In the genomic region with DNA sequence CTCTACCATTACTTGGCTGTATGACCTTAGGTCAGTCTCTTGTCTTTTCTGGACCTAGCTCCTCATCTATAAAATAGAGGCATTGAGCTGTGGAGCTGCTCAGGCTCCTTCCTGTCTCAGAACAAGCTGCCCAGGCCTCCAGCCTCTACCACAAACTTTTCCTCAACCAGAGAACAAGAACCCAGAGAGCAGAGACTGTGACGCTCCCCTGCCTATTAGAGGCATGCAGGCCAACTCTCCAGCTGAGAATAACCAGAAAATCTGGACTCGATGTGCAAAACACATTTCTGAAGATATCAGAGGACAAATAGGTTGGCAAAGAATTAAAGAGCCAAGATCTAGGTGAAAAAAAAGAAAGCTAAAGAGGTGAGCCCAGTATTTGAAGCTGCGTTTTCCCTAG, we compare ENCODE assay signal across 20 cellular contexts. TPM values are rescaled to one million over a fixed set of nuclear protein-coding genes. Genes with fewer than 3 reads are reported as not detected.
DNase-seq lines count a peak whose midpoint lies in the region; ATAC-seq and TF ChIP-seq lines count a peak whose summit lies in the region.
"Had no signal": no experiment of that assay in that cellular context is flagged by ENCODE, and none has a peak within 500 bp of the region (broad histone marks: within the 10 kb centered on the region; RNA-seq: fewer than 3 reads in every experiment).

No MANE protein-coding gene starts in this region.

- no peaks in the 10 kb centered on the region for H3K27me3 ChIP-seq in RWPE2 (ENCODE audit: insufficient read depth, poor library complexity, severe bottlenecking)
- no peaks in the 10 kb centered on the region for H3K27me3 ChIP-seq in esophagus squamous epithelium
- no peaks in the 10 kb centered on the region for H3K27me3 ChIP-seq in thyroid gland
- H3K27me3 ChIP-seq: neutrophil, right lobe of liver, upper lobe of right lung had no signal

- no peak for ATAC-seq in RWPE2 (ENCODE audit: low read depth)
- no peak for ATAC-seq in stimulated activated memory B cell treated with anti-CD40 and anti-IgM and Interleukin-4, amounts not matched to agents 10 μg/mL and 1 μg/mL and 100 μg/mL, for 72 hours
- no peak for ATAC-seq in GM19397 (IDR thresholded peaks at IDR 0.05; ENCODE audit: unreplicated experiment)
- ATAC-seq: PC-3, right lobe of liver, upper lobe of right lung had no signal

- no peak overlapping the region for H3K4me3 Mint-ChIP-seq in activated T-cell treated with anti-CD3 and anti-CD28 coated beads, Interleukin-2, amount 50 U/mL, for 24 hours
- no peak overlapping the region for H3K4me3 Mint-ChIP-seq in stimulated activated memory B cell treated with anti-CD40 and anti-IgM and Interleukin-4, amounts not matched to agents 10 μg/mL and 1 μg/mL and 100 μg/mL, for 72 hours
- H3K4me3 Mint-ChIP-seq: immature natural killer cell had no signal

- H3K9me3 ChIP-seq in RWPE2 (ENCODE audit: severe bottlenecking) (no peaks in the 10 kb centered on the region), esophagus squamous epithelium (no peaks in the 10 kb centered on the region), thyroid gland (no peaks in the 10 kb centered on the region)
- H3K9me3 ChIP-seq: neutrophil, right lobe of liver, upper lobe of right lung had no signal

- H3K4me3 ChIP-seq in RWPE2 (ENCODE audit: severe bottlenecking) (no peak overlapping the region), esophagus squamous epithelium (no peak overlapping the region), thyroid gland (replicated peaks in 1 of 3) (no peak overlapping the region)
- H3K4me3 ChIP-seq: right lobe of liver, upper lobe of right lung had no signal

- no peak for TF ChIP-seq POLR2A in esophagus squamous epithelium (IDR thresholded peaks at IDR 0.05)
- no peak for TF ChIP-seq POLR2A in thyroid gland (IDR thresholded peaks at IDR 0.05)

- WGBS in esophagus squamous epithelium, 2 donors: 77 to 83% methylated on average over 3 of the region's 3 CpGs
- 81 to 91% methylated on average over 3 of the region's 3 CpGs for WGBS in thyroid gland, 2 donors

- peaks cover 28% of the 10 kb centered on the region for H3K4me1 Mint-ChIP-seq in activated T-cell treated with anti-CD3 and anti-CD28 coated beads, Interleukin-2, amount 50 U/mL, for 24 hours (ENCODE audit: low read depth)
- peaks cover 39% of the 10 kb centered on the region for H3K4me1 Mint-ChIP-seq in stimulated activated memory B cell treated with anti-CD40 and anti-IgM and Interleukin-4, amounts not matched to agents 10 μg/mL and 1 μg/mL and 100 μg/mL, for 72 hours

- H3K36me3 ChIP-seq in RWPE2 (ENCODE audit: low read depth): peaks cover 97% of the 10 kb centered on the region
- H3K36me3 ChIP-seq in esophagus squamous epithelium: peaks cover 13 to 98% (median 40%) of the 10 kb centered on the region in 3 donors
- peaks cover 32 to 43% of the 10 kb centered on the region in 2 donors for H3K36me3 ChIP-seq in thyroid gland

- TF ChIP-seq CTCF in RWPE2 (IDR thresholded peaks at IDR 0.05; ENCODE audit: poor library complexity, severe bottlenecking) (no peak), esophagus squamous epithelium (IDR thresholded peaks at IDR 0.05) (no peak), thyroid gland (IDR thresholded peaks at IDR 0.05) (no peak)

- H3K27me3 Mint-ChIP-seq in activated T-cell treated with anti-CD3 and anti-CD28 coated beads, Interleukin-2, amount 50 U/mL, for 24 hours: no peaks in the 10 kb centered on the region
- H3K27me3 Mint-ChIP-seq in stimulated activated memory B cell treated with anti-CD40 and anti-IgM and Interleukin-4, amounts not matched to agents 10 μg/mL and 1 μg/mL and 100 μg/mL, for 72 hours: no peaks in the 10 kb centered on the region

- H3K9me3 Mint-ChIP-seq in activated T-cell treated with anti-CD3 and anti-CD28 coated beads, Interleukin-2, amount 50 U/mL, for 24 hours: no peaks in the 10 kb centered on the region
- no peaks in the 10 kb centered on the region for H3K9me3 Mint-ChIP-seq in stimulated activated memory B cell treated with anti-CD40 and anti-IgM and Interleukin-4, amounts not matched to agents 10 μg/mL and 1 μg/mL and 100 μg/mL, for 72 hours

- peaks cover 93% of the 10 kb centered on the region for H3K36me3 Mint-ChIP-seq in activated T-cell treated with anti-CD3 and anti-CD28 coated beads, Interleukin-2, amount 50 U/mL, for 24 hours (ENCODE audit: low read depth)
- peaks cover 45% of the 10 kb centered on the region for H3K36me3 Mint-ChIP-seq in stimulated activated memory B cell treated with anti-CD40 and anti-IgM and Interleukin-4, amounts not matched to agents 10 μg/mL and 1 μg/mL and 100 μg/mL, for 72 hours

- peaks cover 3% of the 10 kb centered on the region for H3K4me1 ChIP-seq in RWPE2 (ENCODE audit: insufficient read depth, poor library complexity, severe bottlenecking)
- H3K4me1 ChIP-seq in esophagus squamous epithelium: peaks cover 9 to 42% (median 18%) of the 10 kb centered on the region in 3 donors
- peaks cover 12% of the 10 kb centered on the region in 2 donors for H3K4me1 ChIP-seq in thyroid gland

- intact Hi-C loops in esophagus squamous epithelium (cut with DNase I): no loop called here
- intact Hi-C loops in thyroid gland (cut with DNase I): no loop called here

- H3K27ac ChIP-seq in RWPE2 (ENCODE audit: poor library complexity, severe bottlenecking) (no peak overlapping the region), esophagus squamous epithelium (peak overlapping the region in 3 of 4 donors; percentile 2 to 87 (median 55)), thyroid gland (no peak overlapping the region)
- H3K27ac ChIP-seq: epithelial cell of prostate, neutrophil, right lobe of liver, upper lobe of right lung had no signal

- DNase-seq in activated T-cell treated with anti-CD3 and anti-CD28 coated beads, Interleukin-2, amount 50 U/mL, for 24 hours: no peak
- no peak for DNase-seq in activated T-cell treated with anti-CD3 and anti-CD28 coated beads, Interleukin-2, amount 50 U/mL, for 48 hours
- DNase-seq in RWPE2 (ENCODE audit: low spot score) (peak; percentile 19), esophagus squamous epithelium (lab: John Stamatoyannopoulos, UW) (no peak), DMS79 treated with DMSO at 0.1 percent for 48 hours (lab: John Stamatoyannopoulos, UW) (no peak), thyroid gland (no peak)
- DNase-seq: ACHN, cortex of kidney, GDM1, immature natural killer cell, mammary epithelial cell, NCI-H2029 treated with DMSO at 0.1 percent for 48 hours, NCI-H526 treated with DMSO at 0.1 percent for 48 hours, PC-3 had no signal

- H3K27ac Mint-ChIP-seq in activated T-cell treated with anti-CD3 and anti-CD28 coated beads, Interleukin-2, amount 50 U/mL, for 24 hours: peak overlapping the region; percentile 90
- H3K27ac Mint-ChIP-seq in stimulated activated memory B cell treated with anti-CD40 and anti-IgM and Interleukin-4, amounts not matched to agents 10 μg/mL and 1 μg/mL and 100 μg/mL, for 72 hours: peak overlapping the region; percentile 64

RNA-seq across cellular contexts. Expression of gene PNMA1, which starts 17.8 kb away (rescaled TPM):
- total RNA-seq in esophagus squamous epithelium: 10 to 100 TPM in 1 of 4 donors, 1 to 10 TPM in 3; 4.2 to 13.9 (median 7.2) TPM
- total RNA-seq in thyroid gland: 10 to 100 TPM; 21.7 to 27.7 (median 24.7) TPM

Comparison
In these comparisons a context has a peak if more than half of its experiments do, and no peak if none do; other contexts are left out.
1. H3K27ac ChIP-seq: peak in esophagus squamous epithelium (3 of 4); none in RWPE2 (single experiment) and thyroid gland (0 of 3).